In genomic region chr7:39127058-39127457, GRCh38 we compare ENCODE assay signal across 1 cellular context.
TF ChIP-seq lines count a peak whose summit lies in the region.

No MANE protein-coding gene starts in this region.

TF ChIP-seq in GM12878, 131 proteins besides CTCF, POLR2A, EP300 and RAD21 (continued from another document):
- TF ChIP-seq PRDM15 (CRISPR knock-in tag; IDR thresholded peaks at IDR 0.05) (no peak), MEF2A (IDR thresholded peaks at IDR 0.05; ENCODE audit: insufficient read depth, low read depth, low read length) (no peak), SREBF1 (IDR thresholded peaks at IDR 0.05; ENCODE audit: low read length) (no peak), BHLHE40 (IDR thresholded peaks at IDR 0.05; ENCODE audit: borderline replicate concordance in 1 of 2, low read depth in 2 of 2, low read length in 1 of 2) (no peak), MEF2B (IDR thresholded peaks at IDR 0.05; ENCODE audit: partially characterized antibody, poor library complexity, severe bottlenecking) (no peak), NFXL1 (IDR thresholded peaks at IDR 0.05; ENCODE audit: borderline replicate concordance) (no peak), KLF5 (IDR thresholded peaks at IDR 0.05; ENCODE audit: partially characterized antibody) (no peak), ASH2L (IDR thresholded peaks at IDR 0.05; ENCODE audit: borderline replicate concordance, low read depth) (no peak), SIX5 (IDR thresholded peaks at IDR 0.05; ENCODE audit: low read depth, low read length, severe bottlenecking) (no peak), FOS (IDR thresholded peaks at IDR 0.05; ENCODE audit: borderline replicate concordance, extremely low read depth, insufficient read length) (no peak), KDM1A (IDR thresholded peaks at IDR 0.05; ENCODE audit: borderline replicate concordance) (no peak), ZNF592 (IDR thresholded peaks at IDR 0.05) (no peak), EGR1 (IDR thresholded peaks at IDR 0.05; ENCODE audit: borderline replicate concordance in 1 of 2, low read depth in 2 of 2, low read length in 2 of 2) (no peak), BCLAF1 (IDR thresholded peaks at IDR 0.05) (no peak), E2F4 (IDR thresholded peaks at IDR 0.05; ENCODE audit: low read depth, low read length) (no peak), USF2 (IDR thresholded peaks at IDR 0.05; ENCODE audit: borderline replicate concordance, low read depth, low read length) (no peak), NBN (IDR thresholded peaks at IDR 0.05) (no peak)
